In genomic region chr14:104796682-104797081, GRCh38 we compare ENCODE assay signal across 11 cellular contexts. TPM values are rescaled to one million over a fixed set of nuclear protein-coding genes. Genes with fewer than 3 reads are reported as not detected.
DNase-seq lines count a peak whose midpoint lies in the region; ATAC-seq and TF ChIP-seq lines count a peak whose summit lies in the region.
"Had no signal": no experiment of that assay in that cellular context is flagged by ENCODE, and none has a peak within 500 bp of the region (broad histone marks: within the 10 kb centered on the region; RNA-seq: fewer than 3 reads in every experiment).

No MANE protein-coding gene starts in this region.

- peaks cover 23% of the 10 kb centered on the region for H3K27me3 ChIP-seq in NT2/D1 (ENCODE audit: insufficient read depth, insufficient read length)
- H3K27me3 ChIP-seq in spleen (replicated peaks in 1 of 7), result no peaks in the 10 kb centered on the region

- no peaks in the 10 kb centered on the region for H3K36me3 Mint-ChIP-seq in T-helper 1 cell treated with Interleukin-12 subunit alpha and Interleukin-12 subunit beta and Interleukin-4 antibody, amounts not matched to agents 30 μg/mL and 1 μg/mL, for 36 hours (ENCODE audit: low read depth)
- H3K36me3 Mint-ChIP-seq in endothelial cell (ENCODE audit: low read depth, unreplicated experiment), result peaks cover 6% of the 10 kb centered on the region

- no peak overlapping the region for H3K4me3 ChIP-seq in NT2/D1 (ENCODE audit: insufficient read length, low read depth)
- H3K4me3 ChIP-seq in spleen, result no peak overlapping the region
- H3K4me3 ChIP-seq in foreskin fibroblast (ENCODE audit: low read depth in 1 of 2, low read length in 2 of 2), result no peak overlapping the region

- H3K9me3 ChIP-seq in NT2/D1 (ENCODE audit: insufficient read depth, low read length), result no peaks in the 10 kb centered on the region
- no peaks in the 10 kb centered on the region for H3K9me3 ChIP-seq in spleen

- TF ChIP-seq CTCF in endothelial cell (IDR thresholded peaks at IDR 0.05; ENCODE audit: unreplicated experiment) (no peak), spleen (IDR thresholded peaks at IDR 0.05 in 8 of 11, conservative IDR thresholded peaks at IDR 0.05 in 3 of 11) (no peak), foreskin fibroblast (IDR thresholded peaks at IDR 0.05; ENCODE audit: low read depth, low read length) (no peak)

- ATAC-seq in GM19328 (IDR thresholded peaks at IDR 0.05; ENCODE audit: unreplicated experiment) (no peak), left colon (no peak)

- H3K27ac Mint-ChIP-seq in T-helper 1 cell treated with Interleukin-12 subunit alpha and Interleukin-12 subunit beta and Interleukin-4 antibody, amounts not matched to agents 30 μg/mL and 1 μg/mL, for 36 hours, result peak overlapping the region; percentile 36
- peak overlapping the region; percentile 42 for H3K27ac Mint-ChIP-seq in endothelial cell (ENCODE audit: unreplicated experiment)

- DNase-seq in T-helper 1 cell (no peak), NT2/D1 (ENCODE audit: low read depth, low spot score) (no peak), endothelial cell (ENCODE audit: low spot score) (no peak), spleen (no peak), foreskin fibroblast (no peak), left colon (no peak)
- DNase-seq: activated gamma-delta T cell, GDM1, NCI-H1105 treated with DMSO at 0.1 percent for 48 hours had no signal

- peaks cover 14% of the 10 kb centered on the region for H3K27me3 Mint-ChIP-seq in T-helper 1 cell treated with Interleukin-12 subunit alpha and Interleukin-12 subunit beta and Interleukin-4 antibody, amounts not matched to agents 30 μg/mL and 1 μg/mL, for 36 hours (ENCODE audit: low read depth)
- peaks cover 28% of the 10 kb centered on the region for H3K27me3 Mint-ChIP-seq in endothelial cell (ENCODE audit: unreplicated experiment)

- peaks cover 16% of the 10 kb centered on the region for H3K36me3 ChIP-seq in NT2/D1 (ENCODE audit: insufficient read depth, insufficient read length, low read length)
- H3K36me3 ChIP-seq in spleen, result peaks cover 0 to 11% (median 3%) of the 10 kb centered on the region in 6 donors

- H3K4me3 Mint-ChIP-seq in T-helper 1 cell treated with Interleukin-12 subunit alpha and Interleukin-12 subunit beta and Interleukin-4 antibody, amounts not matched to agents 30 μg/mL and 1 μg/mL, for 36 hours, result peak overlapping the region; percentile 73
- peak overlapping the region; percentile 82 for H3K4me3 Mint-ChIP-seq in endothelial cell (ENCODE audit: unreplicated experiment)

- H3K4me1 ChIP-seq in NT2/D1 (ENCODE audit: insufficient read depth, insufficient read length), result peaks cover 43% of the 10 kb centered on the region
- peaks cover 54 to 88% (median 78%) of the 10 kb centered on the region in 6 donors for H3K4me1 ChIP-seq in spleen

- no peaks in the 10 kb centered on the region for H3K9me3 Mint-ChIP-seq in T-helper 1 cell treated with Interleukin-12 subunit alpha and Interleukin-12 subunit beta and Interleukin-4 antibody, amounts not matched to agents 30 μg/mL and 1 μg/mL, for 36 hours
- H3K9me3 Mint-ChIP-seq in endothelial cell (ENCODE audit: unreplicated experiment), result no peaks in the 10 kb centered on the region

- H3K9ac ChIP-seq in NT2/D1 (ENCODE audit: insufficient read length, low read depth), result peak overlapping the region; percentile 61

- 50 to 88% (median 84%) methylated on average over 2 to 6 of the region's 6 CpGs for WGBS in spleen, 5 donors

- H3K4me1 Mint-ChIP-seq in T-helper 1 cell treated with Interleukin-12 subunit alpha and Interleukin-12 subunit beta and Interleukin-4 antibody, amounts not matched to agents 30 μg/mL and 1 μg/mL, for 36 hours (ENCODE audit: low read depth), result peaks cover 43% of the 10 kb centered on the region
- H3K4me1 Mint-ChIP-seq in endothelial cell (ENCODE audit: unreplicated experiment), result peaks cover 31% of the 10 kb centered on the region

- H3K27ac ChIP-seq in spleen, result peak overlapping the region in 7 of 8 donors; percentile 43 to 95 (median 90)

- no peak for TF ChIP-seq POLR2A in spleen (IDR thresholded peaks at IDR 0.05)

- intact Hi-C loops in spleen (cut with DNase I; ENCODE audit: low total_unique reads) (no loop called here), left colon (cut with DNase I, micrococcal nuclease) (no loop called here)

RNA-seq across cellular contexts. Expression of gene AKT1, which starts 1.1 kb away (rescaled TPM):
- 133 TPM for total RNA-seq in endothelial cell (ENCODE audit: unreplicated experiment)
- 100 to 1,000 TPM; 107 to 184 (median 141) TPM for total RNA-seq in spleen
- polyA plus RNA-seq in spleen, result 100 to 1,000 TPM in 1 of 3 donors, 10 to 100 TPM in 2; 56.2 to 114 (median 61.6) TPM
- 100 to 1,000 TPM; 132 to 135 TPM for total RNA-seq in left colon

RNA-seq across cellular contexts. Expression of gene ZBTB42, which starts 4.2 kb away (rescaled TPM):
- total RNA-seq in endothelial cell (ENCODE audit: unreplicated experiment) (2.4 TPM), spleen (10 to 100 TPM in 1 of 7 donors, 1 to 10 TPM in 6; 4.2 to 11.5 (median 7.9) TPM), left colon (1 to 10 TPM; 7.2 to 9.2 TPM)
- polyA plus RNA-seq in spleen, result 1 to 10 TPM in 2 of 3 donors, under 1 TPM in 1; 0.74 to 2.9 (median 1.1) TPM

RNA-seq across cellular contexts. Expression of gene SIVA1, which starts 43.7 kb away (rescaled TPM):
- total RNA-seq in endothelial cell (ENCODE audit: unreplicated experiment) (84.3 TPM), spleen (100 to 1,000 TPM in 3 of 7 donors, 10 to 100 TPM in 4; 56.7 to 198 (median 76.4) TPM), left colon (10 to 100 TPM; 53.2 to 59.3 TPM)
- 100 to 1,000 TPM; 119 to 226 (median 184) TPM for polyA plus RNA-seq in spleen
